In genomic region chr3:143601738-143602480, GRCh38 we compare ENCODE assay signal across 15 cellular contexts.
DNase-seq lines count a peak whose midpoint lies in the region; ATAC-seq and TF ChIP-seq lines count a peak whose summit lies in the region.
"Had no signal": no experiment of that assay in that cellular context is flagged by ENCODE, and none has a peak within 500 bp of the region (broad histone marks: within the 10 kb centered on the region; RNA-seq: fewer than 3 reads in every experiment).

No MANE protein-coding gene starts in this region.

- no peak overlapping the region for H2AFZ ChIP-seq in fibroblast of lung (ENCODE audit: low read length)

- no peaks in the 10 kb centered on the region for H4K20me1 ChIP-seq in fibroblast of lung (ENCODE audit: control insufficient read depth, extremely low read depth, insufficient read depth, low read length)

- TF ChIP-seq CTCF in A673 (conservative IDR thresholded peaks at IDR 0.05; ENCODE audit: low read depth, low read length) (0 out of 2 replicates have a peak, but pooled peaks have one; percentile 9), fibroblast of lung (conservative IDR thresholded peaks at IDR 0.05 in 1 of 2, IDR thresholded peaks at IDR 0.05 in 1 of 2; ENCODE audit: low read depth in 1 of 2, low read length in 2 of 2) (no peak), mesothelial cell of epicardium (IDR thresholded peaks at IDR 0.05; ENCODE audit: unreplicated experiment) (no peak), colonic mucosa (IDR thresholded peaks at IDR 0.05) (no peak)

- H3K36me3 ChIP-seq in A673 (ENCODE audit: insufficient read depth, low read length, poor library complexity, severe bottlenecking) (no peaks in the 10 kb centered on the region), fibroblast of lung (ENCODE audit: control insufficient read depth, insufficient read depth, low read length) (no peaks in the 10 kb centered on the region), colonic mucosa (no peaks in the 10 kb centered on the region)

- no peaks in the 10 kb centered on the region for H3K36me3 Mint-ChIP-seq in mesothelial cell of epicardium
- H3K36me3 Mint-ChIP-seq: stimulated activated effector memory CD8-positive, alpha-beta T cell treated with anti-CD3 and anti-CD28 coated beads, Interleukin-12 subunit alpha, Interleukin-12 subunit beta, amount 100 ng/mL, for 72 hours had no signal

- intact Hi-C loops in A673 (cut with micrococcal nuclease; ENCODE audit: unreplicated experiment) = no loop called here
- intact Hi-C loops in colonic mucosa (cut with DNase I) = no loop called here

- H3K79me2 ChIP-seq in fibroblast of lung (ENCODE audit: control insufficient read depth, insufficient read depth, low read length) = no peaks in the 10 kb centered on the region

- H3K27ac Mint-ChIP-seq in mesothelial cell of epicardium = peak overlapping the region; percentile 51
- H3K27ac Mint-ChIP-seq: activated CD8-positive, alpha-beta T cell treated with anti-CD3 and anti-CD28 coated beads for 36 hours; stimulated activated effector memory CD8-positive, alpha-beta T cell treated with anti-CD3 and anti-CD28 coated beads, Interleukin-12 subunit alpha, Interleukin-12 subunit beta, amount 100 ng/mL, for 72 hours; T-helper 1 cell treated with Interleukin-12 subunit alpha and Interleukin-12 subunit beta and Interleukin-4 antibody, amounts not matched to agents 30 μg/mL and 1 μg/mL, for 36 hours had no signal

- CTCF ChIA-PET in A673 (lab: Charles Lee) = no interaction called here

- H3K4me2 ChIP-seq in fibroblast of lung (ENCODE audit: extremely low read depth, insufficient read depth, low read length) = no peak overlapping the region

- POLR2A ChIA-PET in A673 (lab: Charles Lee; ENCODE audit: low non-redundant PET) = no interaction called here

- H3K27me3 Mint-ChIP-seq in mesothelial cell of epicardium (ENCODE audit: low read depth) = peaks cover 24% of the 10 kb centered on the region
- H3K27me3 Mint-ChIP-seq: activated CD8-positive, alpha-beta T cell treated with anti-CD3 and anti-CD28 coated beads for 36 hours; naive B cell had no signal

- H3K9me3 ChIP-seq in A673 (ENCODE audit: low read depth, low read length, poor library complexity, severe bottlenecking) = no peaks in the 10 kb centered on the region
- no peaks in the 10 kb centered on the region for H3K9me3 ChIP-seq in fibroblast of lung (ENCODE audit: control insufficient read depth, insufficient read depth, low read depth, low read length)
- H3K9me3 ChIP-seq in colonic mucosa = no peaks in the 10 kb centered on the region

- H3K27me3 ChIP-seq in A673 (replicated peaks; ENCODE audit: insufficient read depth, low read depth, low read length, poor library complexity) (no peaks in the 10 kb centered on the region), fibroblast of lung (ENCODE audit: control insufficient read depth, insufficient read depth, low read length) (no peaks in the 10 kb centered on the region), colonic mucosa (no peaks in the 10 kb centered on the region)
- H3K27me3 ChIP-seq: dorsolateral prefrontal cortex had no signal

- no peak for ATAC-seq in HG03175 (IDR thresholded peaks at IDR 0.05; ENCODE audit: unreplicated experiment)
- ATAC-seq: activated CD8-positive, alpha-beta T cell treated with anti-CD3 and anti-CD28 coated beads for 36 hours; stimulated activated effector memory CD8-positive, alpha-beta T cell treated with anti-CD3 and anti-CD28 coated beads, Interleukin-12 subunit alpha, Interleukin-12 subunit beta, amount 100 ng/mL, for 72 hours had no signal

- no peak overlapping the region for H3K4me3 Mint-ChIP-seq in mesothelial cell of epicardium
- H3K4me3 Mint-ChIP-seq: activated CD8-positive, alpha-beta T cell treated with anti-CD3 and anti-CD28 coated beads for 36 hours; stimulated activated effector memory CD8-positive, alpha-beta T cell treated with anti-CD3 and anti-CD28 coated beads, Interleukin-12 subunit alpha, Interleukin-12 subunit beta, amount 100 ng/mL, for 72 hours; T-helper 1 cell treated with Interleukin-12 subunit alpha and Interleukin-12 subunit beta and Interleukin-4 antibody, amounts not matched to agents 30 μg/mL and 1 μg/mL, for 36 hours had no signal

- H3K4me1 Mint-ChIP-seq in mesothelial cell of epicardium = peaks cover 7% of the 10 kb centered on the region
- H3K4me1 Mint-ChIP-seq: stimulated activated effector memory CD8-positive, alpha-beta T cell treated with anti-CD3 and anti-CD28 coated beads, Interleukin-12 subunit alpha, Interleukin-12 subunit beta, amount 100 ng/mL, for 72 hours had no signal

- peaks cover 19% of the 10 kb centered on the region for H3K4me1 ChIP-seq in A673 (ENCODE audit: insufficient read depth, low read length, poor library complexity, severe bottlenecking)
- no peaks in the 10 kb centered on the region for H3K4me1 ChIP-seq in fibroblast of lung (ENCODE audit: control insufficient read depth, extremely low read depth, insufficient read depth, low read length)
- no peaks in the 10 kb centered on the region for H3K4me1 ChIP-seq in colonic mucosa

- no TSS peak for BruUV-seq in A673 (replicated peaks; lab: Mats Ljungman, UMichigan)

- H3K27ac ChIP-seq in A673 (ENCODE audit: low read depth, low read length, poor library complexity, severe bottlenecking) (no peak overlapping the region), fibroblast of lung (ENCODE audit: insufficient read depth, low read length) (no peak overlapping the region), colonic mucosa (no peak overlapping the region)

- peak; percentile 59 for DNase-seq in A673 (ENCODE audit: low spot score)
- DNase-seq in RPMI7951 (ENCODE audit: low read depth) = peak; percentile 6
- DNase-seq in fibroblast of lung (ENCODE audit: low read depth in 2 of 2) = peak; percentile 60 to 79
- no peak for DNase-seq in mesothelial cell of epicardium (ENCODE audit: low spot score in 2 of 2, unreplicated experiment in 2 of 2)
- no peak for DNase-seq in NCI-H187 (lab: John Stamatoyannopoulos, UW)
- no peak for DNase-seq in T-helper 9 cell
- DNase-seq in colonic mucosa = no peak
- DNase-seq: activated CD8-positive, alpha-beta T cell treated with anti-CD3 and anti-CD28 coated beads for 36 hours; activated naive CD4-positive, alpha-beta T cell; naive B cell; NCI-H1048 had no signal

- no peak overlapping the region for H3K9ac ChIP-seq in fibroblast of lung (ENCODE audit: insufficient read depth, low read length)
- H3K9ac ChIP-seq in colonic mucosa (ENCODE audit: low read depth in 2 of 2, low read length in 2 of 2) = no peak overlapping the region

- H3K9me3 Mint-ChIP-seq in mesothelial cell of epicardium = no peaks in the 10 kb centered on the region
- H3K9me3 Mint-ChIP-seq: activated CD8-positive, alpha-beta T cell treated with anti-CD3 and anti-CD28 coated beads for 36 hours; naive B cell; stimulated activated effector memory CD8-positive, alpha-beta T cell treated with anti-CD3 and anti-CD28 coated beads, Interleukin-12 subunit alpha, Interleukin-12 subunit beta, amount 100 ng/mL, for 72 hours; T-helper 1 cell treated with Interleukin-12 subunit alpha and Interleukin-12 subunit beta and Interleukin-4 antibody, amounts not matched to agents 30 μg/mL and 1 μg/mL, for 36 hours had no signal

- H3K4me3 ChIP-seq in A673 (ENCODE audit: low read depth, low read length, poor library complexity, severe bottlenecking) (no peak overlapping the region), fibroblast of lung (replicated peaks in 1 of 4; ENCODE audit: control extremely low read depth in 1 of 4, insufficient read depth in 1 of 4, low read depth in 3 of 4, low read length in 4 of 4) (no peak overlapping the region), colonic mucosa (no peak overlapping the region)
- H3K4me3 ChIP-seq: dorsolateral prefrontal cortex had no signal

Comparison
In these comparisons a context has a peak if more than half of its experiments do, and no peak if none do; other contexts are left out.
1. DNase-seq: peak in A673 (single experiment), RPMI7951 (single experiment) and fibroblast of lung (2 of 2); none in mesothelial cell of epicardium (0 of 2), NCI-H187 (0 of 2), T-helper 9 cell (single experiment) and colonic mucosa (single experiment).